In the genomic region with DNA sequence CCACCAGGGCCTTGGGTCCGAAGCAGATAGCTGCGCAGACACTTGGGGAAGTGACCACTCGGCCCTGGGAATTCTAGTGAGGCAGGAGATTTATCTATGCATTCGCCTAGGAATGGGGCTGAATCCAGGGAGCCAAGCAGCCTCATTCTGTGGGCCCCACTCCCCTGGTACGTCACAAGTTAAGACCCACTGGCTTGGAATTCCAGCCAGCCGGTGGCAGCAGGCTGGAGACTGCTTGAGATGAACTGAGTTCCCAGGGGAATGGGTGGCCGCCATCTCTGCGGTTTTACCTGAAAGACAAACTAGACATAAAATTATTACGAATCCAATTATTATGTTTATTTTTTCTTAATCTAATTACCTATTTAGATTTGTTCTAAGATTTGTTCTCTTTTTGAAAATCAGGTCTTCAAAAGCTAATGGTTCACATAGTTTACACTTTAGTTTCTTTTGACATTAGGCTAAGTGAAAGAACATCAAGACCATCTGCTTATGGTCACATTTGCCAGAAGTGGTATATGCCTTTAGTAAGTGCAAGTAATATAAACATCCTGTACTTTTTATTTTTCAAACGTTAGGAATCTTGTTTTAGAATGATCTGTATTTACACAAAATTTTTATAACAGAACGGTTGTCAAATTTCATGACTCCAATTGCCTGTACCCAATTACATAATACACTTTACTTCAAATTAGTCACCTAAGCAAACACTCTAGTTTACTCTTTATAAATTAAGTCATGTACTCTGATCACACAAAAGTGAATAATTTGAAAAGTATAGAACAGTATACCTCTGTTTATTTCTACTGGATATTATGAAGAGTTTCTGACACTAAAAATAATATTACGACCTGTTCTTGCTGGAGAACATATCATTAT, we compare ENCODE assay signal across 22 cellular contexts.
A peak's percentile ranks its signal among the peaks of the same experiment; 100 is the strongest.
DNase-seq lines count a peak whose midpoint lies in the region; ATAC-seq, FAIRE-seq and TF ChIP-seq lines count a peak whose summit lies in the region.
"Had no signal": no experiment of that assay in that cellular context is flagged by ENCODE, and none has a peak within 500 bp of the region (broad histone marks: within the 10 kb centered on the region; RNA-seq: fewer than 3 reads in every experiment).

No MANE protein-coding gene starts in this region.

- no peak overlapping the region for H3K9ac ChIP-seq in smooth muscle cell (ENCODE audit: low read depth)
- H3K9ac ChIP-seq: parathyroid adenoma had no signal

- H3K4me1 ChIP-seq in RWPE2 (ENCODE audit: insufficient read depth, poor library complexity, severe bottlenecking) (peaks cover 17% of the 10 kb centered on the region), left lung (no peaks in the 10 kb centered on the region), smooth muscle cell (ENCODE audit: low read depth) (peaks cover 4% of the 10 kb centered on the region)
- H3K4me1 ChIP-seq: body of pancreas, gastroesophageal sphincter, parathyroid adenoma, Peyer's patch, suprapubic skin had no signal

- TF ChIP-seq POLR2A in GM12891 (IDR thresholded peaks at IDR 0.05; ENCODE audit: low read depth, low read length) = no peak

- H3K9me3 ChIP-seq in RWPE2 (ENCODE audit: severe bottlenecking) (no peaks in the 10 kb centered on the region), left lung (no peaks in the 10 kb centered on the region), smooth muscle cell (replicated peaks; ENCODE audit: low read depth) (no peaks in the 10 kb centered on the region)
- H3K9me3 ChIP-seq: body of pancreas, Peyer's patch, suprapubic skin had no signal

- H2AFZ ChIP-seq in smooth muscle cell (ENCODE audit: low read depth) = no peak overlapping the region
- H2AFZ ChIP-seq: parathyroid adenoma had no signal

- no peaks in the 10 kb centered on the region for H3K27me3 ChIP-seq in RWPE2 (ENCODE audit: insufficient read depth, poor library complexity, severe bottlenecking)
- H3K27me3 ChIP-seq in left lung = no peaks in the 10 kb centered on the region
- no peaks in the 10 kb centered on the region for H3K27me3 ChIP-seq in smooth muscle cell (ENCODE audit: low read depth)
- H3K27me3 ChIP-seq: body of pancreas, gastroesophageal sphincter, Peyer's patch, suprapubic skin had no signal

- WGBS in smooth muscle cell (ENCODE audit: low lambda C conversion rate) = 90% methylated on average over 12 of the region's 12 CpGs

- H3K4me3 ChIP-seq in RWPE2 (ENCODE audit: severe bottlenecking) = no peak overlapping the region
- H3K4me3 ChIP-seq in left lung = no peak overlapping the region
- no peak overlapping the region for H3K4me3 ChIP-seq in smooth muscle cell
- H3K4me3 ChIP-seq: body of pancreas, gastroesophageal sphincter, Peyer's patch, suprapubic skin had no signal

- intact Hi-C loops in left lung (cut with DNase I) = no loop called here

- no peak overlapping the region for H3K4me2 ChIP-seq in smooth muscle cell

- TF ChIP-seq CTCF in RWPE2 (IDR thresholded peaks at IDR 0.05; ENCODE audit: poor library complexity, severe bottlenecking) (no peak), left lung (IDR thresholded peaks at IDR 0.05) (no peak), smooth muscle cell (IDR thresholded peaks at IDR 0.05; ENCODE audit: borderline replicate concordance, insufficient read depth, poor library complexity, severe bottlenecking) (no peak)

- no peaks in the 10 kb centered on the region for H3K79me2 ChIP-seq in smooth muscle cell (ENCODE audit: low read depth)
- H3K79me2 ChIP-seq: parathyroid adenoma had no signal

- H4K20me1 ChIP-seq in smooth muscle cell (ENCODE audit: low read depth) = no peaks in the 10 kb centered on the region

- DNase-seq in DMS153 (lab: John Stamatoyannopoulos, UW) = peak; percentile 89
- peak; percentile 74 for DNase-seq in NCI-H1436 treated with DMSO at 0.1 percent for 48 hours (lab: John Stamatoyannopoulos, UW)
- no peak for DNase-seq in RWPE2 (ENCODE audit: low spot score)
- peak in 1 of 2 donors; percentile 30 for DNase-seq in left lung
- DNase-seq in GM12891 (ENCODE audit: insufficient read length, low spot score) = no peak
- DNase-seq in smooth muscle cell (lab: John Stamatoyannopoulos, UW; ENCODE audit: unreplicated experiment) = no peak
- DNase-seq in NCI-H2029 treated with DMSO at 0.1 percent for 48 hours (lab: John Stamatoyannopoulos, UW) = no peak
- DNase-seq: activated CD4-positive, alpha-beta memory T cell treated with anti-CD3 and anti-CD28 coated beads for 36 hours; activated naive CD8-positive, alpha-beta T cell treated with anti-CD3 and anti-CD28 coated beads for 36 hours; activated T-cell treated with anti-CD3 and anti-CD28 coated beads, Interleukin-2, amount 50 U/mL, for 48 hours; AML-193; body of pancreas; cortex of kidney; GF-D8; Peyer's patch; stimulated activated CD4-positive, alpha-beta T cell treated with anti-CD3 and anti-CD28 coated beads, Interleukin-4, amount 100 ng/mL, for 24 hours; stimulated activated CD8-positive, alpha-beta memory T cell treated with anti-CD3 and anti-CD28 coated beads, Interleukin-4, amount 100 ng/mL, for 48 hours had no signal

- H3K36me3 ChIP-seq in RWPE2 (ENCODE audit: low read depth) (no peaks in the 10 kb centered on the region), left lung (no peaks in the 10 kb centered on the region), smooth muscle cell (ENCODE audit: low read depth) (no peaks in the 10 kb centered on the region)
- H3K36me3 ChIP-seq: gastroesophageal sphincter, Peyer's patch, suprapubic skin had no signal

- ATAC-seq in RWPE2 (ENCODE audit: low read depth) (peak; percentile 77), left lung (peak; percentile 66)
- ATAC-seq: body of pancreas, gastroesophageal sphincter had no signal

- FAIRE-seq in GM12891 (lab: Jason Lieb, UNC) = no peak
- FAIRE-seq: endothelial cell of umbilical vein, GM12892 had no signal

- peak overlapping the region; percentile 76 for H3K27ac ChIP-seq in RWPE2 (ENCODE audit: poor library complexity, severe bottlenecking)
- H3K27ac ChIP-seq in left lung = no peak overlapping the region
- no peak overlapping the region for H3K27ac ChIP-seq in smooth muscle cell (ENCODE audit: low read depth)
- H3K27ac ChIP-seq: body of pancreas, gastroesophageal sphincter, parathyroid adenoma, Peyer's patch, suprapubic skin had no signal

- H3F3A ChIP-seq in smooth muscle cell (ENCODE audit: low read depth) = peaks cover 6% of the 10 kb centered on the region

TF ChIP-seq in GM12891, 5 proteins besides CTCF, POLR2A, EP300 and RAD21:
- TF ChIP-seq PAX5 (IDR thresholded peaks at IDR 0.05; ENCODE audit: insufficient read depth, low read length, severe bottlenecking) (no peak), POU2F2 (IDR thresholded peaks at IDR 0.05; ENCODE audit: low read depth, low read length) (no peak)

Comparison
In these comparisons a context has a peak if more than half of its experiments do, and no peak if none do; other contexts are left out.
1. DNase-seq: peak in DMS153 (single experiment) and NCI-H1436 treated with DMSO at 0.1 percent for 48 hours (single experiment); none in RWPE2 (single experiment), GM12891 (single experiment), smooth muscle cell (single experiment) and NCI-H2029 treated with DMSO at 0.1 percent for 48 hours (single experiment).